In the genomic region with DNA sequence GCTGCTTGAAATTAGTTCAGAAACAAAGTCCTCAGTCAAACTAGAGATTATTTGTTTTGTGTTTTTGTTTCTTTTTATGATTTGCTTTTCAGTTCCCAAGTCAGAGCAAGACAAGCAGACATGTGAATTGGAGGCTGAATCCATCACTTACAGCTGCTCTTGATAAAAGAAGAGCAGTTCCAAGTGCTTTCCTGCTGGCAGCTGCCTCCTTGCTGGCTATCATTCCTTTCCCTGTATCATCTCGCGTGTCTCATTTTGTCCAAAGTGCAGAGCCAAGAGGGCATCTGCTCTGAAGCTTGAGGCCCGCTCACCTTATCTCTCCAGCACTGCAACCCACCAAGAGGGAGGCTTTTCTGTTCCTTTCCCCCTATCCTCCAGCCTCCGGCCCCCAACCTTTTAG, we compare ENCODE assay signal across 22 cellular contexts.
DNase-seq lines count a peak whose midpoint lies in the region; ATAC-seq, FAIRE-seq and TF ChIP-seq lines count a peak whose summit lies in the region.
"Had no signal": no experiment of that assay in that cellular context is flagged by ENCODE, and none has a peak within 500 bp of the region (broad histone marks: within the 10 kb centered on the region; RNA-seq: fewer than 3 reads in every experiment).

No MANE protein-coding gene starts in this region.

- H3K4me2 ChIP-seq in A549 (no peak overlapping the region), mesenchymal stem cell (ENCODE audit: low read length, poor library complexity, severe bottlenecking) (no peak overlapping the region)

- no peaks in the 10 kb centered on the region for H3K36me3 Mint-ChIP-seq in activated naive CD8-positive, alpha-beta T cell treated with anti-CD3 and anti-CD28 coated beads, Interleukin-2, amount 50 U/mL, for 24 hours (ENCODE audit: low read depth)
- H3K36me3 Mint-ChIP-seq: CD8-positive, alpha-beta memory T cell had no signal

- H3K4ac ChIP-seq in mesenchymal stem cell (ENCODE audit: low read depth in 1 of 2, low read length in 2 of 2): no peak overlapping the region

- H3K4me1 Mint-ChIP-seq in activated naive CD8-positive, alpha-beta T cell treated with anti-CD3 and anti-CD28 coated beads, Interleukin-2, amount 50 U/mL, for 24 hours: peaks cover 10% of the 10 kb centered on the region
- H3K4me1 Mint-ChIP-seq: CD8-positive, alpha-beta memory T cell had no signal

- H3K4me3 Mint-ChIP-seq in activated naive CD8-positive, alpha-beta T cell treated with anti-CD3 and anti-CD28 coated beads, Interleukin-2, amount 50 U/mL, for 24 hours: no peak overlapping the region
- H3K4me3 Mint-ChIP-seq: CD8-positive, alpha-beta memory T cell had no signal

- CTCF ChIA-PET in A549 (lab: Yijun Ruan, JAX): interaction anchor here (0.5 kb wide), 1 partner anchor 1531 kb away, joined by 4 read pairs; no protein-coding TSS in a partner anchor

- H3K9me3 Mint-ChIP-seq in activated naive CD8-positive, alpha-beta T cell treated with anti-CD3 and anti-CD28 coated beads, Interleukin-2, amount 50 U/mL, for 24 hours: no peaks in the 10 kb centered on the region

- POLR2A ChIA-PET in A549 (lab: Yijun Ruan, JAX): no interaction called here

- H3K27ac ChIP-seq in A549: no peak overlapping the region
- H3K27ac ChIP-seq in mesenchymal stem cell (ENCODE audit: low read length, poor library complexity, severe bottlenecking): no peak overlapping the region
- H3K27ac ChIP-seq: C4-2B, RWPE1 had no signal

- DNase-seq in NCI-H510A treated with DMSO at 0.1 percent for 48 hours (lab: John Stamatoyannopoulos, UW) (peak; percentile 19), NCI-H510A (lab: John Stamatoyannopoulos, UW) (no peak), A549 (ENCODE audit: low read depth in 1 of 2, low spot score in 1 of 2) (no peak), mesenchymal stem cell (peak; percentile 50)
- DNase-seq in activated naive CD8-positive, alpha-beta T cell treated with anti-CD3 and anti-CD28 coated beads, Interleukin-2, amount 50 U/mL, for 24 hours: no peak
- no peak for DNase-seq in effector CD4-positive, alpha-beta T cell
- DNase-seq: 8988T; AML-193; Calu3; CD8-positive, alpha-beta memory T cell; DMS153; KG1; NCI-H1092 treated with DMSO at 0.1 percent for 48 hours; NCI-H1436 treated with DMSO at 0.1 percent for 48 hours; NCI-H1930 had no signal

- H3K23ac ChIP-seq in mesenchymal stem cell (ENCODE audit: low read length in 2 of 2): no peak overlapping the region

- no peaks in the 10 kb centered on the region for H3K27me3 Mint-ChIP-seq in activated naive CD8-positive, alpha-beta T cell treated with anti-CD3 and anti-CD28 coated beads, Interleukin-2, amount 50 U/mL, for 24 hours
- H3K27me3 Mint-ChIP-seq: CD8-positive, alpha-beta memory T cell had no signal

- no peak overlapping the region for H2AFZ ChIP-seq in mesenchymal stem cell (ENCODE audit: low read depth, low read length)

- H2BK120ac ChIP-seq in mesenchymal stem cell (ENCODE audit: low read depth, low read length): peak overlapping the region; percentile 27

- H3K14ac ChIP-seq in mesenchymal stem cell (ENCODE audit: low read length in 2 of 2): no peak overlapping the region

- no peaks in the 10 kb centered on the region for H3K4me1 ChIP-seq in A549
- H3K4me1 ChIP-seq in mesenchymal stem cell (ENCODE audit: control insufficient read depth, insufficient read depth, low read depth, low read length): no peaks in the 10 kb centered on the region

- no peak for TF ChIP-seq EP300 in A549 (IDR thresholded peaks at IDR 0.05)

- H3K4me3 ChIP-seq in A549 (no peak overlapping the region), mesenchymal stem cell (ENCODE audit: insufficient read depth in 1 of 2, low read depth in 1 of 2, low read length in 2 of 2) (no peak overlapping the region)

- no peak overlapping the region for H2BK15ac ChIP-seq in mesenchymal stem cell (ENCODE audit: low read depth, poor library complexity, severe bottlenecking)

- H2BK5ac ChIP-seq in mesenchymal stem cell (ENCODE audit: low read depth, low read length, poor library complexity, severe bottlenecking): no peak overlapping the region

- H3K27ac Mint-ChIP-seq in activated naive CD8-positive, alpha-beta T cell treated with anti-CD3 and anti-CD28 coated beads, Interleukin-2, amount 50 U/mL, for 24 hours: peak overlapping the region; percentile 53
- H3K27ac Mint-ChIP-seq: CD8-positive, alpha-beta memory T cell had no signal

- no peaks in the 10 kb centered on the region for H3K36me3 ChIP-seq in mesenchymal stem cell (ENCODE audit: control insufficient read depth in 1 of 2, insufficient read depth in 2 of 2, low read depth in 1 of 2, low read length in 2 of 2)

- H3K27me3 ChIP-seq in mesenchymal stem cell (ENCODE audit: control insufficient read depth in 1 of 2, insufficient read depth in 1 of 2, low read length in 2 of 2): no peaks in the 10 kb centered on the region

- H4K8ac ChIP-seq in mesenchymal stem cell (ENCODE audit: low read length): no peak overlapping the region

- H2BK12ac ChIP-seq in mesenchymal stem cell (ENCODE audit: low read length in 2 of 2): peak overlapping the region in 1 of 2 experiments; percentile 39

- H3K9ac ChIP-seq in mesenchymal stem cell (ENCODE audit: low read length): no peak overlapping the region

- 32% methylated on average over 4 of the region's 4 CpGs for WGBS in A549 (ENCODE audit: missing lambda C conversion rate)
- 14% methylated on average over 3 of the region's 4 CpGs for WGBS in mesenchymal stem cell

- no peaks in the 10 kb centered on the region for H3K9me3 ChIP-seq in A549
- H3K9me3 ChIP-seq in mesenchymal stem cell (ENCODE audit: control insufficient read depth, low read length): peaks cover 3% of the 10 kb centered on the region

- TF ChIP-seq POLR2A in A549 (IDR thresholded peaks at IDR 0.05; ENCODE audit: low read length): no peak

- H3K18ac ChIP-seq in mesenchymal stem cell (ENCODE audit: low read depth in 1 of 2, low read length in 2 of 2): peak overlapping the region; percentile 62 to 80

- no peak overlapping the region for H2AK5ac ChIP-seq in mesenchymal stem cell (ENCODE audit: low read length, severe bottlenecking)

- no peak overlapping the region for H4K91ac ChIP-seq in mesenchymal stem cell (ENCODE audit: low read length)

- H3K79me1 ChIP-seq in mesenchymal stem cell (replicated peaks; ENCODE audit: low read length, poor library complexity, severe bottlenecking): no peaks in the 10 kb centered on the region

- no peak for TF ChIP-seq RAD21 in A549 (conservative IDR thresholded peaks at IDR 0.05 in 1 of 2, IDR thresholded peaks at IDR 0.05 in 1 of 2)

- ATAC-seq in A549: no peak
- ATAC-seq in activated naive CD8-positive, alpha-beta T cell treated with anti-CD3 and anti-CD28 coated beads, Interleukin-2, amount 50 U/mL, for 24 hours: no peak
- no peak for ATAC-seq in GM21737 (IDR thresholded peaks at IDR 0.05; ENCODE audit: unreplicated experiment)
- ATAC-seq: SK-N-SH treated with all-trans-retinoic acid at 6 μM for 48 hours had no signal

- no peak for TF ChIP-seq CTCF in A549 (IDR thresholded peaks at IDR 0.05)

- FAIRE-seq in A549 (lab: Jason Lieb, UNC): peak; percentile 18
- FAIRE-seq: GM12891, H1, HTR-8/SVneo had no signal

TF ChIP-seq in A549, 52 proteins besides CTCF, POLR2A, EP300 and RAD21:
- TF ChIP-seq BHLHE40 (IDR thresholded peaks at IDR 0.05; ENCODE audit: low read depth, low read length): no peak
- no peak for TF ChIP-seq MYC (IDR thresholded peaks at IDR 0.05; ENCODE audit: borderline replicate concordance, low read length)
- TF ChIP-seq FOSB (CRISPR knock-in tag; IDR thresholded peaks at IDR 0.05): no peak

Comparison
In these comparisons a context has a peak if more than half of its experiments do, and no peak if none do; other contexts are left out.
1. DNase-seq: peak in NCI-H510A treated with DMSO at 0.1 percent for 48 hours (single experiment) and mesenchymal stem cell (single experiment); none in NCI-H510A (single experiment), A549 (0 of 2), activated naive CD8-positive, alpha-beta T cell treated with anti-CD3 and anti-CD28 coated beads, Interleukin-2, amount 50 U/mL, for 24 hours (single experiment) and effector CD4-positive, alpha-beta T cell (single experiment).